Comparison of ENCODE assay signal across 23 cellular contexts in genomic region chr4:150818661-150819060, GRCh38.
DNase-seq lines count a peak whose midpoint lies in the region; ATAC-seq and TF ChIP-seq lines count a peak whose summit lies in the region.
"Had no signal": no experiment of that assay in that cellular context is flagged by ENCODE, and none has a peak within 500 bp of the region (broad histone marks: within the 10 kb centered on the region; RNA-seq: fewer than 3 reads in every experiment).

No MANE protein-coding gene starts in this region.

- POLR2A ChIA-PET in Caco-2 (lab: Charles Lee) = no interaction called here

- H3K27ac Mint-ChIP-seq in activated T-cell treated with anti-CD3 and anti-CD28 coated beads, Interleukin-2, amount 50 U/mL, for 72 hours = peak overlapping the region; percentile 78
- H3K27ac Mint-ChIP-seq in Caco-2 (ENCODE audit: unreplicated experiment) = no peak overlapping the region
- H3K27ac Mint-ChIP-seq: activated naive CD4-positive, alpha-beta T cell treated with anti-CD3 and anti-CD28 coated beads for 36 hours; GM23338; mesothelial cell of epicardium; progenitor cell of endocrine pancreas; stimulated activated naive B cell treated with anti-CD40 and anti-IgM and Interleukin-4, amounts not matched to agents 10 μg/mL and 1 μg/mL and 100 μg/mL, for 72 hours; T-helper 1 cell treated with Interleukin-12 subunit alpha and Interleukin-12 subunit beta and Interleukin-4 antibody, amounts not matched to agents 30 μg/mL and 1 μg/mL, for 36 hours had no signal

- no peak overlapping the region for H3K9ac ChIP-seq in adipocyte (ENCODE audit: low read length)

- DNase-seq in activated T-cell treated with anti-CD3 and anti-CD28 coated beads, Interleukin-2, amount 50 U/mL, for 72 hours = no peak
- DNase-seq in activated T-cell treated with anti-CD3 and anti-CD28 coated beads, Interleukin-2, amount 50 U/mL, for 48 hours = no peak
- DNase-seq in adipocyte (ENCODE audit: low read depth) (peak; percentile 78), fibroblast of mammary gland (ENCODE audit: low read depth) (peak; percentile 26), smooth muscle cell of the brain vasculature (ENCODE audit: low read depth, low spot score) (peak; percentile 6), islet precursor cell (no peak), Caco-2 (no peak)
- DNase-seq: activated CD4-positive, alpha-beta T cell treated with anti-CD3 and anti-CD28 coated beads, Interleukin-2, amount 50 U/mL, for 4 hours; activated naive CD4-positive, alpha-beta T cell treated with anti-CD3 and anti-CD28 coated beads for 36 hours; activated T-cell treated with anti-CD3 and anti-CD28 coated beads, Interleukin-2, amount 50 U/mL, for 1 hour; C1 segment of cervical spinal cord; KG1; NCI-H1048; NCI-H1930; NCI-H446; stimulated activated CD4-positive, alpha-beta T cell treated with anti-CD3 and anti-CD28 coated beads, Interleukin-1b, Interleukin-23, amount 100 ng/mL, for 48 hours; stimulated activated naive B cell treated with anti-CD40 and anti-IgM and Interleukin-4, amounts not matched to agents 10 μg/mL and 1 μg/mL and 100 μg/mL, for 72 hours had no signal

- BruUV-seq in Caco-2 (replicated peaks; lab: Mats Ljungman, UMichigan) = no TSS peak

- peak; percentile 77 to 93 for ATAC-seq in activated T-cell treated with anti-CD3 and anti-CD28 coated beads, Interleukin-2, amount 50 U/mL, for 72 hours (replicated peaks in 1 of 2)
- no peak for ATAC-seq in GM18873 (IDR thresholded peaks at IDR 0.05; ENCODE audit: low FRiP score, unreplicated experiment)
- ATAC-seq: GM23338; stimulated activated naive B cell treated with anti-CD40 and anti-IgM and Interleukin-4, amounts not matched to agents 10 μg/mL and 1 μg/mL and 100 μg/mL, for 72 hours had no signal

- no peaks in the 10 kb centered on the region for H3K27me3 Mint-ChIP-seq in activated T-cell treated with anti-CD3 and anti-CD28 coated beads, Interleukin-2, amount 50 U/mL, for 72 hours (ENCODE audit: low read depth)
- H3K27me3 Mint-ChIP-seq in Caco-2 (ENCODE audit: insufficient read depth, unreplicated experiment) = no peaks in the 10 kb centered on the region
- H3K27me3 Mint-ChIP-seq: progenitor cell of endocrine pancreas; stimulated activated naive B cell treated with anti-CD40 and anti-IgM and Interleukin-4, amounts not matched to agents 10 μg/mL and 1 μg/mL and 100 μg/mL, for 72 hours had no signal

- CTCF ChIA-PET in Caco-2 (lab: Charles Lee) = no interaction called here

- H3K4me1 ChIP-seq in adipocyte (ENCODE audit: control insufficient read depth, insufficient read depth, low read length) = peaks cover 5% of the 10 kb centered on the region
- H3K4me1 ChIP-seq in Caco-2 = peaks cover 39% of the 10 kb centered on the region

- no peak for TF ChIP-seq CTCF in fibroblast of mammary gland (conservative IDR thresholded peaks at IDR 0.05; ENCODE audit: control insufficient read depth, insufficient read depth, low read depth, low read length)
- TF ChIP-seq CTCF in Caco-2 (IDR thresholded peaks at IDR 0.05; ENCODE audit: insufficient read depth in 1 of 2, low read depth in 1 of 2, low read length in 1 of 2, severe bottlenecking in 1 of 2, unreplicated experiment in 1 of 2) = no peak

- peak overlapping the region in 1 of 2 donors; percentile 56 for H3K4me3 Mint-ChIP-seq in activated T-cell treated with anti-CD3 and anti-CD28 coated beads, Interleukin-2, amount 50 U/mL, for 72 hours
- no peak overlapping the region for H3K4me3 Mint-ChIP-seq in Caco-2 (ENCODE audit: unreplicated experiment)
- H3K4me3 Mint-ChIP-seq: activated naive CD4-positive, alpha-beta T cell treated with anti-CD3 and anti-CD28 coated beads for 36 hours; GM23338; mesothelial cell of epicardium; stimulated activated naive B cell treated with anti-CD40 and anti-IgM and Interleukin-4, amounts not matched to agents 10 μg/mL and 1 μg/mL and 100 μg/mL, for 72 hours; T-helper 1 cell treated with Interleukin-12 subunit alpha and Interleukin-12 subunit beta and Interleukin-4 antibody, amounts not matched to agents 30 μg/mL and 1 μg/mL, for 36 hours had no signal

- no peaks in the 10 kb centered on the region for H3K9me3 ChIP-seq in adipocyte (ENCODE audit: control insufficient read depth, low read length)
- H3K9me3 ChIP-seq in Caco-2 = 0 out of 2 replicates have a peak, but pooled peaks cover 12% of the 10 kb centered on the region

- H3K27me3 ChIP-seq in adipocyte (replicated peaks; ENCODE audit: control insufficient read depth, insufficient read depth, low read length) = no peaks in the 10 kb centered on the region
- no peaks in the 10 kb centered on the region for H3K27me3 ChIP-seq in Caco-2 (replicated peaks; ENCODE audit: control insufficient read depth, insufficient read depth, low read length)

- H3K9me3 Mint-ChIP-seq in activated T-cell treated with anti-CD3 and anti-CD28 coated beads, Interleukin-2, amount 50 U/mL, for 72 hours = no peaks in the 10 kb centered on the region
- H3K9me3 Mint-ChIP-seq in Caco-2 (ENCODE audit: unreplicated experiment) = no peaks in the 10 kb centered on the region
- H3K9me3 Mint-ChIP-seq: GM23338; stimulated activated naive B cell treated with anti-CD40 and anti-IgM and Interleukin-4, amounts not matched to agents 10 μg/mL and 1 μg/mL and 100 μg/mL, for 72 hours; T-helper 1 cell treated with Interleukin-12 subunit alpha and Interleukin-12 subunit beta and Interleukin-4 antibody, amounts not matched to agents 30 μg/mL and 1 μg/mL, for 36 hours had no signal

- intact Hi-C loops in Caco-2 (cut with micrococcal nuclease; ENCODE audit: unreplicated experiment) = no loop called here

- peaks cover 18% of the 10 kb centered on the region for H3K4me1 Mint-ChIP-seq in activated T-cell treated with anti-CD3 and anti-CD28 coated beads, Interleukin-2, amount 50 U/mL, for 72 hours (ENCODE audit: low read depth)
- H3K4me1 Mint-ChIP-seq in Caco-2 (ENCODE audit: low read depth, unreplicated experiment) = peaks cover 21% of the 10 kb centered on the region

- H3K36me3 ChIP-seq in adipocyte (ENCODE audit: control insufficient read depth, insufficient read depth, low read length, severe bottlenecking) = peaks cover 6% of the 10 kb centered on the region
- no peaks in the 10 kb centered on the region for H3K36me3 ChIP-seq in Caco-2 (ENCODE audit: control insufficient read depth, insufficient read depth, low read length)

- H3K36me3 Mint-ChIP-seq in activated T-cell treated with anti-CD3 and anti-CD28 coated beads, Interleukin-2, amount 50 U/mL, for 72 hours (ENCODE audit: insufficient read depth in 2 of 2) = peaks cover 0 to 3% of the 10 kb centered on the region in 2 donors
- H3K36me3 Mint-ChIP-seq in Caco-2 (ENCODE audit: insufficient read depth, unreplicated experiment) = peaks cover 25% of the 10 kb centered on the region

- H3K4me3 ChIP-seq in adipocyte (ENCODE audit: low read length) = no peak overlapping the region
- no peak overlapping the region for H3K4me3 ChIP-seq in fibroblast of mammary gland (ENCODE audit: control insufficient read depth, low read depth, low read length)
- no peak overlapping the region for H3K4me3 ChIP-seq in Caco-2 (ENCODE audit: low read depth, low read length)
- H3K4me3 ChIP-seq: coronary artery, GM23338 had no signal

Comparison
In these comparisons a context has a peak if more than half of its experiments do, and no peak if none do; other contexts are left out.
1. DNase-seq: peak in adipocyte (single experiment), fibroblast of mammary gland (single experiment) and smooth muscle cell of the brain vasculature (single experiment); none in activated T-cell treated with anti-CD3 and anti-CD28 coated beads, Interleukin-2, amount 50 U/mL, for 72 hours (0 of 2), activated T-cell treated with anti-CD3 and anti-CD28 coated beads, Interleukin-2, amount 50 U/mL, for 48 hours (0 of 2), islet precursor cell (single experiment) and Caco-2 (0 of 2).